Comparison of ENCODE assay signal across 8 cellular contexts in the genomic region with DNA sequence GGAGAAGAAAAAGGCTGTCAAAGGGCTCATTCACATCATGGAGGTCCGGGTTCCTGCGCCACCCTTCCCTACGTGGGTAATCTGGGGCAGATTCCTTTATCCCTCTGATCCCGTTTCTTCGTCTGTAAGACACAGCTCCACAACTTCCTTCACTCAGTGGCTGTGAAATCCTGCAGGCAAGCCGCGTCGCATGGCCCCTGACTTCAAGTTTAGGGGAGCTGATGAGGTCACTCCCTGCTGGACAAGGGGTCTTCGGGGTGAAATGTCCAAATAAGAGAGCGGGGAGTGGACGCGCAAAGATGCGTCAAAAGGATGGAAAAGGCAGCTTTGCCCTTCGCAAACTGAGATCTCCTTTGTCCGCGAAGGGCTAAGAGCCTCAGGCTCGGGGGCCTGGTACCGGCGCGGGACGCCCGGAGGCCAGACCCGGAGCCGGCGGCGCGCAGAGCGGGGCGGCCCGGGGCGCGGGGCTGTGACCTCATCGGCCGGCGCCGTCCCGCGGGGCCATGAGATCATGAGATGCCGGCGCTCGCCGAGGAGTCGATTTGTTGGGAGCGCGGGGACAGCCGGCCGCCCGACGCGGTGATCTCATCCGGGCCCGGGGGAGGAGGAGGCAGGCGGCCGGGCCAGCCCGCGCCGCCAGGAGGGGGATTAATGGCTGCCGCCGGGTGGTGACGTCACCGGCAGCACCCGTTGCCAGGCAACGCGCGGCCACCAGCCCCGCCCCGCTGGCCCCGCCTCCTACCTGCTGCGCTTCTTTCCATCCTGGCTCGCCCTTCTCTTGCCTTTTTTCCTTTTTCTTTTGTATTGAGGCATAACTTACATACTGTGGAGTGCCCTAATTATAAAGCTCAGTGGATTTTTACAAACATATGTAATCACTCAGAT.
DNase-seq lines count a peak whose midpoint lies in the region; ATAC-seq, FAIRE-seq and TF ChIP-seq lines count a peak whose summit lies in the region.

No MANE protein-coding gene starts in this region.

- ATAC-seq in GM18868 (IDR thresholded peaks at IDR 0.05; ENCODE audit: unreplicated experiment) (peak; percentile 87), HG03103 (IDR thresholded peaks at IDR 0.05; ENCODE audit: low read depth, unreplicated experiment) (peak; percentile 79)

- no peaks in the 10 kb centered on the region for H3K36me3 Mint-ChIP-seq in immature natural killer cell

- TF ChIP-seq CTCF in WI38 (IDR thresholded peaks at IDR 0.05; ENCODE audit: low read depth, low read length) (no peak), bronchial epithelial cell (IDR thresholded peaks at IDR 0.05; ENCODE audit: insufficient read depth, low read length, severe bottlenecking) (no peak)

- H3K9me3 Mint-ChIP-seq in immature natural killer cell = peaks cover 0 to 2% (median 0%) of the 10 kb centered on the region in 6 donors

- H3K27me3 Mint-ChIP-seq in immature natural killer cell (ENCODE audit: low read depth in 3 of 3) = peaks cover 13 to 16% (median 15%) of the 10 kb centered on the region in 3 donors

- no peak for FAIRE-seq in bronchial epithelial cell (lab: Jason Lieb, UNC)

- in situ Hi-C loops in ACHN (cut with HindIII; ENCODE audit: low pct_ligation_motif_present, low pct_unique_long_range_greater_than_20kb, low sequenced_read_pairs) = no loop called here

- H3K27me3 ChIP-seq in bronchial epithelial cell (ENCODE audit: control insufficient read depth, insufficient read depth, low read length) = peaks cover 1% of the 10 kb centered on the region

- peak overlapping the region; percentile 79 for H3K4me3 ChIP-seq in WI38 (ENCODE audit: low read depth, low read length)
- H3K4me3 ChIP-seq in bronchial epithelial cell (ENCODE audit: low read depth, low read length) = peak overlapping the region; percentile 94

- H3K27ac Mint-ChIP-seq in immature natural killer cell = peak overlapping the region; percentile 90 to 98 (median 95)

- peaks cover 16 to 29% of the 10 kb centered on the region in 2 donors for H3K4me1 Mint-ChIP-seq in immature natural killer cell

- peak; percentile 98 for DNase-seq in ACHN
- DNase-seq in NCI-H2171 treated with DMSO at 0.1 percent for 48 hours (lab: John Stamatoyannopoulos, UW) = peak; percentile 94
- peak; percentile 65 for DNase-seq in bronchial epithelial cell (ENCODE audit: low read depth)
- peak; percentile 89 to 91 (median 91) for DNase-seq in immature natural killer cell
- DNase-seq in smooth muscle cell of the brain vasculature (ENCODE audit: low read depth, low spot score) = peak; percentile 67

- peak overlapping the region; percentile 89 to 98 (median 94) for H3K4me3 Mint-ChIP-seq in immature natural killer cell

- H3K36me3 ChIP-seq in bronchial epithelial cell (ENCODE audit: control insufficient read depth, insufficient read depth, low read length) = no peaks in the 10 kb centered on the region

Comparison
In these comparisons a context has a peak if more than half of its experiments do, and no peak if none do; other contexts are left out.
1. Peak in every context shown above with its lines: DNase-seq, ATAC-seq and H3K4me3 ChIP-seq.